In genomic region chr10:25059990-25060389, GRCh38 we compare ENCODE assay signal across 1 cellular context.
TF ChIP-seq lines count a peak whose summit lies in the region.

No MANE protein-coding gene starts in this region.

TF ChIP-seq in HepG2, 621 proteins besides CTCF, POLR2A, EP300 and RAD21 (continued from another document):
- TF ChIP-seq ARID5B (CRISPR knock-in tag; IDR thresholded peaks at IDR 0.05) = peak; percentile 48; the same call in 1 of the 2 replicates
- TF ChIP-seq ZNF138 (CRISPR knock-in tag; IDR thresholded peaks at IDR 0.05; ENCODE audit: low read depth) = no peak
- no peak for TF ChIP-seq ZNF816 (CRISPR knock-in tag; IDR thresholded peaks at IDR 0.05; ENCODE audit: borderline replicate concordance)
- no peak for TF ChIP-seq TBX3 (IDR thresholded peaks at IDR 0.05; ENCODE audit: borderline replicate concordance)
- TF ChIP-seq TBX2 (CRISPR knock-in tag; IDR thresholded peaks at IDR 0.05; ENCODE audit: borderline replicate concordance) = peak; percentile 26; the same call in 1 of the 2 replicates
- no peak for TF ChIP-seq SMARCC2 (IDR thresholded peaks at IDR 0.05)
- no peak for TF ChIP-seq KLF6 (CRISPR knock-in tag; IDR thresholded peaks at IDR 0.05)
- TF ChIP-seq SRSF9 (IDR thresholded peaks at IDR 0.05; ENCODE audit: borderline replicate concordance, insufficient read depth, low read depth, low read length, poor library complexity, severe bottlenecking) = no peak
- TF ChIP-seq ZFP36L2 (CRISPR knock-in tag; IDR thresholded peaks at IDR 0.05) = no peak
- no peak for TF ChIP-seq ZNF674 (CRISPR knock-in tag; IDR thresholded peaks at IDR 0.05; ENCODE audit: low read depth)
- TF ChIP-seq ZSCAN29 (CRISPR knock-in tag; conservative IDR thresholded peaks at IDR 0.05) = no peak
- TF ChIP-seq AHDC1 (CRISPR knock-in tag; IDR thresholded peaks at IDR 0.05; ENCODE audit: borderline replicate concordance) = peak; percentile 16; the same call in 1 of the 2 replicates
- no peak for TF ChIP-seq ZNF572 (CRISPR knock-in tag; IDR thresholded peaks at IDR 0.05)
TF ChIP-seq in HepG2: peak in this region for 18.
